9 cellular contexts compared by ENCODE assay signal in genomic region chr11:2531277-2531986, GRCh38.
DNase-seq lines count a peak whose midpoint lies in the region; ATAC-seq and TF ChIP-seq lines count a peak whose summit lies in the region.
"Had no signal": no experiment of that assay in that cellular context is flagged by ENCODE, and none has a peak within 500 bp of the region (broad histone marks: within the 10 kb centered on the region; RNA-seq: fewer than 3 reads in every experiment).

No MANE protein-coding gene starts in this region.

- no peak overlapping the region for H3K4me3 Mint-ChIP-seq in CD4-positive, alpha-beta T cell
- H3K4me3 Mint-ChIP-seq: IgD-negative memory B cell had no signal

- peak; percentile 50 to 79 (median 60) for DNase-seq in CD4-positive, alpha-beta T cell
- peak; percentile 22 for DNase-seq in HS-27A (ENCODE audit: low read depth)
- DNase-seq in activated naive CD4-positive, alpha-beta T cell treated with anti-CD3 and anti-CD28 coated beads, Interleukin-2, amount 50 U/mL, for 72 hours (ENCODE audit: low spot score in 2 of 2), result peak; percentile 67 to 79
- peak; percentile 67 to 80 for DNase-seq in cardiac muscle cell (ENCODE audit: low read depth in 1 of 2, low spot score in 1 of 2)
- DNase-seq in putamen (ENCODE audit: low spot score), result peak; percentile 34

- H3K36me3 ChIP-seq in cardiac muscle cell, result no peaks in the 10 kb centered on the region

- no peak overlapping the region for H3K27ac ChIP-seq in CD4-positive, alpha-beta T cell (ENCODE audit: low read depth, low read length)
- no peak overlapping the region for H3K27ac ChIP-seq in cardiac muscle cell

- H3K27me3 ChIP-seq in CD4-positive, alpha-beta T cell (ENCODE audit: control insufficient read depth, insufficient read depth, low read length), result no peaks in the 10 kb centered on the region
- H3K27me3 ChIP-seq in cardiac muscle cell, result peaks cover 3% of the 10 kb centered on the region

- POLR2A ChIA-PET in CD4-positive, alpha-beta T cell (lab: Charles Lee), result interaction anchor here (0.8 to 3.0 kb wide), 4 partner anchors 85 to 558 kb away, joined by 3 to 25 read pairs (median 12); no protein-coding TSS in a partner anchor

- peaks cover 13% of the 10 kb centered on the region for H3K4me1 ChIP-seq in cardiac muscle cell (ENCODE audit: low read depth)

- no peaks in the 10 kb centered on the region for H3K9me3 ChIP-seq in CD4-positive, alpha-beta T cell (ENCODE audit: control insufficient read depth, low read length)
- no peaks in the 10 kb centered on the region for H3K9me3 ChIP-seq in cardiac muscle cell (ENCODE audit: low read depth)

- H3K36me3 Mint-ChIP-seq in CD4-positive, alpha-beta T cell (ENCODE audit: low read depth), result peaks cover 5% of the 10 kb centered on the region
- H3K36me3 Mint-ChIP-seq in activated naive CD4-positive, alpha-beta T cell treated with anti-CD3 and anti-CD28 coated beads, Interleukin-2, amount 50 U/mL, for 72 hours, result no peaks in the 10 kb centered on the region
- H3K36me3 Mint-ChIP-seq: IgD-negative memory B cell had no signal

- CTCF ChIA-PET in CD4-positive, alpha-beta T cell (lab: Charles Lee), result interaction anchor here (1.2 to 5.1 kb wide), 14 partner anchors 7 to 631 kb away, joined by 3 to 158 read pairs (median 9); partner anchors contain the start of genes KCNQ1, PHLDA2, TRPM5 and TSSC4

- H3K27ac Mint-ChIP-seq in CD4-positive, alpha-beta T cell, result peak overlapping the region; percentile 20
- no peak overlapping the region for H3K27ac Mint-ChIP-seq in activated naive CD4-positive, alpha-beta T cell treated with anti-CD3 and anti-CD28 coated beads, Interleukin-2, amount 50 U/mL, for 72 hours

- intact Hi-C loops in CD4-positive, alpha-beta T cell (cut with DNase I, micrococcal nuclease), result loop anchor here (1.0 to 10.0 kb wide), 5 partner anchors 84 to 885 kb away; partner anchors contain the start of gene KCNQ1 (in 1 of the 2)

- peaks cover 33% of the 10 kb centered on the region for H3K4me1 Mint-ChIP-seq in CD4-positive, alpha-beta T cell (ENCODE audit: low read depth)

- no peaks in the 10 kb centered on the region for H3K9me3 Mint-ChIP-seq in CD4-positive, alpha-beta T cell
- H3K9me3 Mint-ChIP-seq in activated naive CD4-positive, alpha-beta T cell treated with anti-CD3 and anti-CD28 coated beads, Interleukin-2, amount 50 U/mL, for 72 hours, result no peaks in the 10 kb centered on the region
- H3K9me3 Mint-ChIP-seq: IgD-negative memory B cell had no signal

- TF ChIP-seq CTCF in CD4-positive, alpha-beta T cell (IDR thresholded peaks at IDR 0.05), result peak; percentile 97
- TF ChIP-seq CTCF in cardiac muscle cell (IDR thresholded peaks at IDR 0.05; ENCODE audit: low read depth, low read length), result peak; percentile 91

- no peaks in the 10 kb centered on the region for H3K27me3 Mint-ChIP-seq in CD4-positive, alpha-beta T cell

- peak; percentile 27 for ATAC-seq in CD4-positive, alpha-beta T cell (ENCODE audit: poor library complexity)
- peak; percentile 74 for ATAC-seq in SK-N-SH treated with all-trans-retinoic acid at 6 μM for 48 hours
- peak; percentile 34 to 53 for ATAC-seq in activated naive CD4-positive, alpha-beta T cell treated with anti-CD3 and anti-CD28 coated beads, Interleukin-2, amount 50 U/mL, for 72 hours
- ATAC-seq in HG03565 (IDR thresholded peaks at IDR 0.05; ENCODE audit: unreplicated experiment), result no peak
- ATAC-seq in HG03571 (IDR thresholded peaks at IDR 0.05; ENCODE audit: unreplicated experiment), result no peak

- no peak overlapping the region for H3K4me3 ChIP-seq in cardiac muscle cell

TF ChIP-seq in SK-N-SH treated with all-trans-retinoic acid at 6 μM for 48 hours, 23 proteins besides CTCF, POLR2A, EP300 and RAD21:
- TF ChIP-seq TSHZ2 (CRISPR knock-in tag; IDR thresholded peaks at IDR 0.05) (no peak), OSR1 (CRISPR knock-in tag; IDR thresholded peaks at IDR 0.05) (no peak), RARB (CRISPR knock-in tag; IDR thresholded peaks at IDR 0.05) (no peak), PPARA (CRISPR knock-in tag; IDR thresholded peaks at IDR 0.05; ENCODE audit: borderline replicate concordance) (no peak), ZC3H10 (CRISPR knock-in tag; IDR thresholded peaks at IDR 0.05) (no peak), TOX (CRISPR knock-in tag; IDR thresholded peaks at IDR 0.05; ENCODE audit: borderline replicate concordance) (no peak), ZNF565 (CRISPR knock-in tag; conservative IDR thresholded peaks at IDR 0.05; ENCODE audit: low read depth) (no peak), GLIS3 (CRISPR knock-in tag; IDR thresholded peaks at IDR 0.05) (no peak), ZNF70 (CRISPR knock-in tag; IDR thresholded peaks at IDR 0.05) (no peak), TCF4 (CRISPR knock-in tag; IDR thresholded peaks at IDR 0.05; ENCODE audit: borderline replicate concordance) (no peak), ZFP30 (CRISPR knock-in tag; IDR thresholded peaks at IDR 0.05) (no peak), ISL1 (CRISPR knock-in tag; IDR thresholded peaks at IDR 0.05) (no peak), BACH2 (CRISPR knock-in tag; IDR thresholded peaks at IDR 0.05; ENCODE audit: borderline replicate concordance) (no peak), ZFP3 (CRISPR knock-in tag; IDR thresholded peaks at IDR 0.05) (no peak), POU6F1 (CRISPR knock-in tag; IDR thresholded peaks at IDR 0.05; ENCODE audit: borderline replicate concordance, low read depth) (no peak), PATZ1 (CRISPR knock-in tag; IDR thresholded peaks at IDR 0.05; ENCODE audit: borderline replicate concordance) (no peak), ARNTL (CRISPR knock-in tag; IDR thresholded peaks at IDR 0.05; ENCODE audit: borderline replicate concordance, low read depth) (no peak), CREB5 (CRISPR knock-in tag; IDR thresholded peaks at IDR 0.05; ENCODE audit: low read depth) (no peak)

Comparison
In these comparisons a context has a peak if more than half of its experiments do, and no peak if none do; other contexts are left out.
1. ATAC-seq: peak in CD4-positive, alpha-beta T cell (single experiment), SK-N-SH treated with all-trans-retinoic acid at 6 μM for 48 hours (single experiment) and activated naive CD4-positive, alpha-beta T cell treated with anti-CD3 and anti-CD28 coated beads, Interleukin-2, amount 50 U/mL, for 72 hours (2 of 2); none in HG03565 (single experiment) and HG03571 (single experiment).
2. DNase-seq: peak in every context shown above with its lines; median percentile 74 in cardiac muscle cell; 73 in activated naive CD4-positive, alpha-beta T cell treated with anti-CD3 and anti-CD28 coated beads, Interleukin-2, amount 50 U/mL, for 72 hours; 60 in CD4-positive, alpha-beta T cell; 34 in putamen; 22 in HS-27A.